27 cellular contexts compared by ENCODE assay signal in genomic region chr2:240292622-240293021, GRCh38.
"Had no signal": no experiment of that assay in that cellular context is flagged by ENCODE, and none has a peak within 500 bp of the region (broad histone marks: within the 10 kb centered on the region; RNA-seq: fewer than 3 reads in every experiment).

No MANE protein-coding gene starts in this region.

- H3K4me1 Mint-ChIP-seq: activated CD8-positive, alpha-beta memory T cell treated with anti-CD3 and anti-CD28 coated beads, Interleukin-2, amount 10 ng/mL, durations not matched to agents 7 days and 5 days; activated naive CD4-positive, alpha-beta T cell treated with anti-CD3 and anti-CD28 coated beads, Interleukin-2, amount 50 U/mL, for 24 hours; T-cell had no signal

- H3K9me3 Mint-ChIP-seq: activated naive CD4-positive, alpha-beta T cell treated with anti-CD3 and anti-CD28 coated beads, Interleukin-2, amount 50 U/mL, for 24 hours; activated T-cell treated with anti-CD3 and anti-CD28 coated beads, Interleukin-2, amount 50 U/mL, for 24 hours; activated T-helper 1 cell treated with anti-CD3 and anti-CD28 coated beads, Interleukin-12 subunit alpha, Interleukin-12 subunit beta, Interleukin-2, Interleukin-4 antibody, amounts not matched to agents 30 ng/mL and 10 ng/mL and 1 ng/mL, durations not matched to agents 14 hours and 24 hours and 36 hours; T-cell had no signal

- H3K4me3 Mint-ChIP-seq: activated CD8-positive, alpha-beta memory T cell treated with anti-CD3 and anti-CD28 coated beads, Interleukin-2, amount 10 ng/mL, durations not matched to agents 7 days and 5 days; activated naive CD4-positive, alpha-beta T cell treated with anti-CD3 and anti-CD28 coated beads, Interleukin-2, amount 50 U/mL, for 24 hours; activated T-cell treated with anti-CD3 and anti-CD28 coated beads, Interleukin-2, amount 50 U/mL, for 24 hours; activated T-helper 1 cell treated with anti-CD3 and anti-CD28 coated beads, Interleukin-12 subunit alpha, Interleukin-12 subunit beta, Interleukin-2, Interleukin-4 antibody, amounts not matched to agents 30 ng/mL and 10 ng/mL and 1 ng/mL, durations not matched to agents 14 hours and 24 hours and 36 hours; T-cell had no signal

- H3K36me3 Mint-ChIP-seq: activated CD8-positive, alpha-beta memory T cell treated with anti-CD3 and anti-CD28 coated beads, Interleukin-2, amount 10 ng/mL, durations not matched to agents 7 days and 5 days; activated naive CD4-positive, alpha-beta T cell treated with anti-CD3 and anti-CD28 coated beads, Interleukin-2, amount 50 U/mL, for 24 hours; T-cell had no signal

- H3K4me3 ChIP-seq: SK-N-MC had no signal

- H3K27ac ChIP-seq: SK-N-MC, VCaP had no signal

- DNase-seq: activated CD4-positive, alpha-beta T cell treated with anti-CD3 and anti-CD28 coated beads for 4 hours; activated CD8-positive, alpha-beta memory T cell treated with anti-CD3 and anti-CD28 coated beads, Interleukin-2, amount 10 ng/mL, durations not matched to agents 7 days and 5 days; activated effector memory CD4-positive, alpha-beta T cell treated with Interleukin-2 at 50 U/mL for 16 hours; activated naive CD4-positive, alpha-beta T cell; activated T-cell treated with anti-CD3 and anti-CD28 coated beads, Interleukin-2, amount 50 U/mL, for 24 hours; aorta; MM.1S; NCI-H1105; NCI-H1436; NCI-H1694 treated with DMSO at 0.1 percent for 48 hours; NCI-H2029 treated with DMSO at 0.1 percent for 48 hours; NCI-H345; NCI-H510A; NCI-H526 treated with DMSO at 0.1 percent for 48 hours; NCI-H82; OCI-M1; RPMI8226; T-cell; T-helper 2 cell; T1000 had no signal

- H3K27ac Mint-ChIP-seq: activated CD8-positive, alpha-beta memory T cell treated with anti-CD3 and anti-CD28 coated beads, Interleukin-2, amount 10 ng/mL, durations not matched to agents 7 days and 5 days; activated naive CD4-positive, alpha-beta T cell treated with anti-CD3 and anti-CD28 coated beads, Interleukin-2, amount 50 U/mL, for 24 hours; activated T-cell treated with anti-CD3 and anti-CD28 coated beads, Interleukin-2, amount 50 U/mL, for 24 hours; activated T-helper 1 cell treated with anti-CD3 and anti-CD28 coated beads, Interleukin-12 subunit alpha, Interleukin-12 subunit beta, Interleukin-2, Interleukin-4 antibody, amounts not matched to agents 30 ng/mL and 10 ng/mL and 1 ng/mL, durations not matched to agents 14 hours and 24 hours and 36 hours; T-cell had no signal

- H3K27me3 Mint-ChIP-seq: activated CD8-positive, alpha-beta memory T cell treated with anti-CD3 and anti-CD28 coated beads, Interleukin-2, amount 10 ng/mL, durations not matched to agents 7 days and 5 days; activated naive CD4-positive, alpha-beta T cell treated with anti-CD3 and anti-CD28 coated beads, Interleukin-2, amount 50 U/mL, for 24 hours; activated T-cell treated with anti-CD3 and anti-CD28 coated beads, Interleukin-2, amount 50 U/mL, for 24 hours; T-cell had no signal

- ATAC-seq: activated CD4-positive, CD25-positive, alpha-beta regulatory T cell treated with anti-CD3 and anti-CD28 coated beads, Interleukin-2, amount 50 U/mL, for 24 hours; activated CD8-positive, alpha-beta memory T cell treated with anti-CD3 and anti-CD28 coated beads, Interleukin-2, amount 10 ng/mL, durations not matched to agents 7 days and 5 days; Panc1; Right ventricle myocardium inferior; T-cell had no signal
